In the genomic region with DNA sequence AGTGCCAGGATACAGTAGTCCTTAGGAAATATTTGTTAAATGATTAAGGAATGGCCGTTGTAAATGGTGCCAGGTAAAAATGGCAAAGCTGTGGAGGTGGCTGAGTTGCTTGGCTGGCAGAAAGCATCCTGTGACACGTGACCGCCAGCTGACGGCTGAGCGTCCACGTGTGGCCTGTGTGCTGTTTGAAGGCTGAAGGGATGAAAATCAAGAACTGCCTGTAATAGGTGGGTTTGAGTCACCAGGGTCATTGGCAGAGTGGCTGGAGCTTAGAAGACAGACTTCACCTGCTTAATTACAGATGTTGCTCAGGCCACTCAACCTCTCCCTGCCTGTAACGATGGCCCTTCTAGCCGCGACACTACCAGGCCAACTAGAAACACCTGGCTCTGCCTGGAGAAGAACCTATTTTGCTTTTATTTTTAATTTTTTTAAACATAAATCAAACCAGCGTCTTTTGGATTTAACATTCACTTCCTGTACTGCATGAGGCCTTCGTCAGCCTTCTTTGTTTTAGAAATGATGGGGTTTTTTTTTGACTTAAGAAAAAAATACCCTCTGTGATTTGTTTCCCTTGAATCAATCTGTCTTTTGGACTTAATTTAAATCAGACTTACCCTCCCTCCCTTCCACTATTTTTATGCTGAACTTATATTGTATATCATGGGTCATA, we compare ENCODE assay signal across 17 cellular contexts.
DNase-seq lines count a peak whose midpoint lies in the region; ATAC-seq, FAIRE-seq and TF ChIP-seq lines count a peak whose summit lies in the region.
"Had no signal": no experiment of that assay in that cellular context is flagged by ENCODE, and none has a peak within 500 bp of the region (broad histone marks: within the 10 kb centered on the region; RNA-seq: fewer than 3 reads in every experiment).

No MANE protein-coding gene starts in this region.

- H3F3A ChIP-seq in Loucy (ENCODE audit: low read depth): no peaks in the 10 kb centered on the region

- no peaks in the 10 kb centered on the region for H3K36me3 ChIP-seq in Loucy (ENCODE audit: insufficient read depth, low read length)
- H3K36me3 ChIP-seq in GM12878 (ENCODE audit: control insufficient read depth in 2 of 2, insufficient read depth in 2 of 2, low read length in 1 of 2): no peaks in the 10 kb centered on the region

- DNase-seq in T-helper 1 cell: no peak
- DNase-seq in GM12878 (ENCODE audit: low read depth, low spot score): no peak
- peak; percentile 14 for DNase-seq in renal cortical epithelial cell (ENCODE audit: low read depth)
- DNase-seq in glomerular visceral epithelial cell (ENCODE audit: extremely low spot score): no peak
- DNase-seq in iPS-NIHi11 (ENCODE audit: low spot score): no peak
- DNase-seq: activated CD4-positive, CD25-positive, alpha-beta regulatory T cell treated with anti-CD3 and anti-CD28 coated beads, Interleukin-2, amount 50 U/mL, for 72 hours; MG63; NCI-H1930 had no signal

- H3K9me3 ChIP-seq in Loucy (ENCODE audit: insufficient read depth, low read depth, low read length): no peaks in the 10 kb centered on the region
- H3K9me3 ChIP-seq in GM12878 (replicated peaks; ENCODE audit: control insufficient read depth, insufficient read depth, low read length): no peaks in the 10 kb centered on the region
- H3K9me3 ChIP-seq: MG63 had no signal

- TF ChIP-seq POLR2A in GM12878 (IDR thresholded peaks at IDR 0.05; ENCODE audit: low read depth, low read length): no peak

- in situ Hi-C loops in GM12878 (cut with MboI): no loop called here

- no peak for TF ChIP-seq EP300 in GM12878 (IDR thresholded peaks at IDR 0.05; ENCODE audit: borderline replicate concordance in 1 of 2, control insufficient read depth in 1 of 2, low read depth in 2 of 2, low read length in 2 of 2)

- TF ChIP-seq CTCF in Loucy (conservative IDR thresholded peaks at IDR 0.05; ENCODE audit: low read length) (no peak), GM12878 (IDR thresholded peaks at IDR 0.05 in 2 of 3, conservative IDR thresholded peaks at IDR 0.05 in 1 of 3; ENCODE audit: control insufficient read depth in 2 of 3, extremely low read depth in 1 of 3, insufficient read depth in 1 of 3, low read depth in 3 of 3, low read length in 3 of 3) (no peak)

- H3K4me2 ChIP-seq in Loucy (ENCODE audit: low read depth, low read length, poor library complexity, severe bottlenecking): peak overlapping the region; percentile 48
- no peak overlapping the region for H3K4me2 ChIP-seq in GM12878 (ENCODE audit: control insufficient read depth, insufficient read depth)

- ATAC-seq in GM12878 (peak; percentile 6; the same call in 1 of the 3 replicates), GM21390 (IDR thresholded peaks at IDR 0.05; ENCODE audit: unreplicated experiment) (no peak)
- ATAC-seq: natural killer cell treated with Interleukin-12 subunit alpha and Interleukin-12 subunit beta and Interleukin-15 and Interleukin-18, amount 100 ng/mL, for 72 hours had no signal

- RAD21 ChIA-PET in GM12878 (lab: Charles Lee; ENCODE audit: unreplicated experiment): interaction anchor here (0.6 to 3.5 kb wide), 9 partner anchors 9 to 248 kb away, joined by 3 to 35 read pairs (median 6); no protein-coding TSS in a partner anchor

- no peak overlapping the region for H3K4me3 ChIP-seq in Loucy (ENCODE audit: low read length, poor library complexity, severe bottlenecking)
- H3K4me3 ChIP-seq in GM12878: no peak overlapping the region
- H3K4me3 ChIP-seq: lung, MG63 had no signal

- intact Hi-C loops in GM12878 (cut with micrococcal nuclease; ENCODE audit: unreplicated experiment): no loop called here

- SMC1A ChIA-PET in GM12878 (lab: Charles Lee; ENCODE audit: uncharacterized antibody, unreplicated experiment): interaction anchor here (0.7 to 12.5 kb wide), 9 partner anchors 8 to 204 kb away, joined by 3 to 246 read pairs (median 5); no protein-coding TSS in a partner anchor

- no peaks in the 10 kb centered on the region for H3K9me2 ChIP-seq in Loucy (replicated peaks; ENCODE audit: low read depth, low read length)

- H3K36me3 Mint-ChIP-seq in T-helper 1 cell treated with Interleukin-12 subunit alpha and Interleukin-12 subunit beta and Interleukin-4 antibody, amounts not matched to agents 30 μg/mL and 1 μg/mL, for 36 hours (ENCODE audit: low read depth): peaks cover 3% of the 10 kb centered on the region
- H3K36me3 Mint-ChIP-seq: natural killer cell treated with Interleukin-12 subunit alpha and Interleukin-12 subunit beta and Interleukin-15 and Interleukin-18, amount 100 ng/mL, for 72 hours had no signal

- BruUV-seq in GM12878 (replicated peaks; lab: Mats Ljungman, UMichigan): no TSS peak

- no peak overlapping the region for H3K4me3 Mint-ChIP-seq in T-helper 1 cell treated with Interleukin-12 subunit alpha and Interleukin-12 subunit beta and Interleukin-4 antibody, amounts not matched to agents 30 μg/mL and 1 μg/mL, for 36 hours
- H3K4me3 Mint-ChIP-seq: CD8-positive, alpha-beta memory T cell; natural killer cell treated with Interleukin-12 subunit alpha and Interleukin-12 subunit beta and Interleukin-15 and Interleukin-18, amount 100 ng/mL, for 72 hours had no signal

- H2AFZ ChIP-seq in Loucy (ENCODE audit: low read length) (no peak overlapping the region), GM12878 (ENCODE audit: control insufficient read depth, low read depth, low read length) (peak overlapping the region; percentile 40)

- peaks cover 39% of the 10 kb centered on the region for H3K4me1 Mint-ChIP-seq in T-helper 1 cell treated with Interleukin-12 subunit alpha and Interleukin-12 subunit beta and Interleukin-4 antibody, amounts not matched to agents 30 μg/mL and 1 μg/mL, for 36 hours (ENCODE audit: low read depth)

- CTCF ChIA-PET in GM12878 (lab: Yijun Ruan, JAX): interaction anchor here (0.9 to 2.0 kb wide), 6 partner anchors 14 to 212 kb away, joined by 3 to 6 read pairs (median 4); no protein-coding TSS in a partner anchor

- no peak for TF ChIP-seq RAD21 in GM12878 (IDR thresholded peaks at IDR 0.05; ENCODE audit: insufficient read depth, low read depth, low read length)

- POLR2A ChIA-PET in GM12878 (lab: Charles Lee): interaction anchor here (0.6 to 2.0 kb wide), 7 partner anchors 14 to 76 kb away, joined by 3 to 8 read pairs (median 4); no protein-coding TSS in a partner anchor

- peak overlapping the region; percentile 52 for H3K9ac ChIP-seq in Loucy (ENCODE audit: low read depth, low read length, poor library complexity, severe bottlenecking)
- no peak overlapping the region for H3K9ac ChIP-seq in GM12878 (ENCODE audit: control insufficient read depth, insufficient read depth, low read length)

- H3K27ac Mint-ChIP-seq in T-helper 1 cell treated with Interleukin-12 subunit alpha and Interleukin-12 subunit beta and Interleukin-4 antibody, amounts not matched to agents 30 μg/mL and 1 μg/mL, for 36 hours: peak overlapping the region; percentile 27
- H3K27ac Mint-ChIP-seq: CD8-positive, alpha-beta memory T cell; natural killer cell treated with Interleukin-12 subunit alpha and Interleukin-12 subunit beta and Interleukin-15 and Interleukin-18, amount 100 ng/mL, for 72 hours had no signal

- H3K27me3 Mint-ChIP-seq in T-helper 1 cell treated with Interleukin-12 subunit alpha and Interleukin-12 subunit beta and Interleukin-4 antibody, amounts not matched to agents 30 μg/mL and 1 μg/mL, for 36 hours (ENCODE audit: low read depth): no peaks in the 10 kb centered on the region
- H3K27me3 Mint-ChIP-seq: CD8-positive, alpha-beta memory T cell had no signal

- H3K4me1 ChIP-seq in Loucy (ENCODE audit: insufficient read depth, low read length, poor library complexity, severe bottlenecking): peaks cover 85% of the 10 kb centered on the region
- peaks cover 27% of the 10 kb centered on the region for H3K4me1 ChIP-seq in GM12878 (ENCODE audit: control insufficient read depth, insufficient read depth, low read length)

- H3K27me3 ChIP-seq in Loucy (ENCODE audit: insufficient read depth, low read length, poor library complexity, severe bottlenecking): no peaks in the 10 kb centered on the region
- H3K27me3 ChIP-seq in GM12878 (replicated peaks in 1 of 2; ENCODE audit: control insufficient read depth in 2 of 2, insufficient read depth in 2 of 2, low read length in 1 of 2): no peaks in the 10 kb centered on the region
- H3K27me3 ChIP-seq: MG63 had no signal

- H3K79me2 ChIP-seq in Loucy (ENCODE audit: insufficient read depth, low read length) (peaks cover 77% of the 10 kb centered on the region; the same call in 1 of the 2 replicates), GM12878 (ENCODE audit: control insufficient read depth, insufficient read depth, low read length) (peaks cover 7% of the 10 kb centered on the region)

- H3K9me3 Mint-ChIP-seq in T-helper 1 cell treated with Interleukin-12 subunit alpha and Interleukin-12 subunit beta and Interleukin-4 antibody, amounts not matched to agents 30 μg/mL and 1 μg/mL, for 36 hours: peaks cover under 1% of the 10 kb centered on the region
- H3K9me3 Mint-ChIP-seq: CD8-positive, alpha-beta memory T cell; natural killer cell treated with Interleukin-12 subunit alpha and Interleukin-12 subunit beta and Interleukin-15 and Interleukin-18, amount 100 ng/mL, for 72 hours had no signal

- H3K27ac ChIP-seq in GM12878 (ENCODE audit: control insufficient read depth, insufficient read depth): peak overlapping the region; percentile 10; the same call in 1 of the 2 replicates

- WGBS in GM12878 (ENCODE audit: insufficient coverage, insufficient replicate concordance, low lambda C conversion rate, missing lambda C conversion rate): 76% methylated on average over 11 of the region's 11 CpGs

- no peak for FAIRE-seq in GM12878 (lab: Jason Lieb, UNC)
- FAIRE-seq: frontal cortex, H1, urothelium cell line had no signal

- no peaks in the 10 kb centered on the region for H4K20me1 ChIP-seq in Loucy (ENCODE audit: insufficient read depth, low read length, poor library complexity, severe bottlenecking)
- no peaks in the 10 kb centered on the region for H4K20me1 ChIP-seq in GM12878 (ENCODE audit: control insufficient read depth, insufficient read depth)

TF ChIP-seq in GM12878, 131 proteins besides CTCF, POLR2A, EP300 and RAD21 (continues in another document):
- TF ChIP-seq, protein P1, sequence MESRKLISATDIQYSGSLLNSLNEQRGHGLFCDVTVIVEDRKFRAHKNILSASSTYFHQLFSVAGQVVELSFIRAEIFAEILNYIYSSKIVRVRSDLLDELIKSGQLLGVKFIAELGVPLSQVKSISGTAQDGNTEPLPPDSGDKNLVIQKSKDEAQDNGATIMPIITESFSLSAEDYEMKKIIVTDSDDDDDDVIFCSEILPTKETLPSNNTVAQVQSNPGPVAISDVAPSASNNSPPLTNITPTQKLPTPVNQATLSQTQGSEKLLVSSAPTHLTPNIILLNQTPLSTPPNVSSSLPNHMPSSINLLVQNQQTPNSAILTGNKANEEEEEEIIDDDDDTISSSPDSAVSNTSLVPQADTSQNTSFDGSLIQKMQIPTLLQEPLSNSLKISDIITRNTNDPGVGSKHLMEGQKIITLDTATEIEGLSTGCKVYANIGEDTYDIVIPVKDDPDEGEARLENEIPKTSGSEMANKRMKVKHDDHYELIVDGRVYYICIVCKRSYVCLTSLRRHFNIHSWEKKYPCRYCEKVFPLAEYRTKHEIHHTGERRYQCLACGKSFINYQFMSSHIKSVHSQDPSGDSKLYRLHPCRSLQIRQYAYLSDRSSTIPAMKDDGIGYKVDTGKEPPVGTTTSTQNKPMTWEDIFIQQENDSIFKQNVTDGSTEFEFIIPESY (IDR thresholded peaks at IDR 0.05): peak; percentile 90
